Comparison of ENCODE assay signal across 20 cellular contexts in the genomic region with DNA sequence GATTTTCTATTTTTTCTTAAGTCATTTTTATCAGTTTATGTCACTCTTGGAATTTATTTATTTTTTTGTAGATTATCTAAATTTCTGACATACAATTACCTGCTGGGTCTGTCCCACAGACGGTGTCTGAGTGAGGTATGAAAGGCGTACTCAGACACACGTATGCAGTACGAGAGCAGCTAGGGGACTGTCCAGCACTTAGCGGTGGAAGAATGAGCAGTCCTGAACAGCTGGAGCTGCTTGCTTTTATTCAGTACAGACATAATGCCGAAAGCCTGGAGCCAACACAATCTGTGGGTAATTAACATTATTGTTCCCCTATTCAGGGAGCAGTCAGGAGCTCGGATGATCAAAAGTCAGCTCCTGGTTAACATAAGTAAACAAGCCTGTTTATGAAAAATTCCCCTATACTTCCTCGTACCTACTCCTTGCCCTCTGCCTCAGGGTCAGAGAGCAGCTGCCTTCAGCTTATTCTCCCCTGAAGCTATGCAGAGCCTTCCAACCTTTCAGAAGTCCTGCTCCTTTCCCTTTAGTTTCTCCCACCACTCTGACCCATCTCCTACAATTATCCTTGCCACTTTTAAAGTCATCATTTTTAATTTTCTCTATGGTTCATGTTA.
"Had no signal": no experiment of that assay in that cellular context is flagged by ENCODE, and none has a peak within 500 bp of the region (broad histone marks: within the 10 kb centered on the region; RNA-seq: fewer than 3 reads in every experiment).

No MANE protein-coding gene starts in this region.

- H3K27me3 Mint-ChIP-seq: activated naive CD8-positive, alpha-beta T cell treated with anti-CD3 and anti-CD28 coated beads, Interleukin-2, amount 50 U/mL, for 24 hours; effector memory CD8-positive, alpha-beta T cell; stimulated activated naive CD8-positive, alpha-beta T cell treated with anti-CD3 and anti-CD28 coated beads, Interleukin-15, amount 100 ng/mL, for 72 hours had no signal

- H3K9me3 ChIP-seq: ascending aorta, breast epithelium, lower lobe of right lung, ovary, sigmoid colon, testis had no signal

- ATAC-seq: activated naive CD8-positive, alpha-beta T cell treated with anti-CD3 and anti-CD28 coated beads, Interleukin-2, amount 50 U/mL, for 24 hours; effector memory CD8-positive, alpha-beta T cell; left cardiac atrium; lower lobe of right lung; stimulated activated naive CD8-positive, alpha-beta T cell treated with anti-CD3 and anti-CD28 coated beads, Interleukin-15, amount 100 ng/mL, for 72 hours had no signal

- H3K4me1 ChIP-seq: ascending aorta, breast epithelium, lower lobe of right lung, sigmoid colon, testis had no signal

- H3K27me3 ChIP-seq: ascending aorta, breast epithelium, ovary, sigmoid colon, testis had no signal

- H3K27ac Mint-ChIP-seq: activated naive CD4-positive, alpha-beta T cell treated with anti-CD3 and anti-CD28 coated beads for 36 hours; activated naive CD8-positive, alpha-beta T cell treated with anti-CD3 and anti-CD28 coated beads, Interleukin-2, amount 50 U/mL, for 24 hours; activated T-helper 2 cell treated with anti-CD3 and anti-CD28 coated beads, Interferon-gamma antibody, Interleukin-2, Interleukin-4, amounts not matched to agents 10 μg/mL and 5 μg/mL and 100 μg/mL, durations not matched to agents 14 hours and 24 hours and 36 hours; effector memory CD8-positive, alpha-beta T cell; mesothelial cell of epicardium; stimulated activated naive CD8-positive, alpha-beta T cell treated with anti-CD3 and anti-CD28 coated beads, Interleukin-15, amount 100 ng/mL, for 72 hours had no signal

- H3K36me3 ChIP-seq: ascending aorta, breast epithelium, lower lobe of right lung, ovary, sigmoid colon had no signal

- H3K27ac ChIP-seq: ascending aorta, breast epithelium, lower lobe of right lung, ovary, sigmoid colon, testis had no signal

- H3K36me3 Mint-ChIP-seq: mesothelial cell of epicardium had no signal

- H3K4me3 Mint-ChIP-seq: activated naive CD4-positive, alpha-beta T cell treated with anti-CD3 and anti-CD28 coated beads for 36 hours; activated naive CD8-positive, alpha-beta T cell treated with anti-CD3 and anti-CD28 coated beads, Interleukin-2, amount 50 U/mL, for 24 hours; effector memory CD8-positive, alpha-beta T cell; mesothelial cell of epicardium; neural crest cell; stimulated activated naive CD8-positive, alpha-beta T cell treated with anti-CD3 and anti-CD28 coated beads, Interleukin-15, amount 100 ng/mL, for 72 hours had no signal

- H3K4me1 Mint-ChIP-seq: activated naive CD8-positive, alpha-beta T cell treated with anti-CD3 and anti-CD28 coated beads, Interleukin-2, amount 50 U/mL, for 24 hours; stimulated activated naive CD8-positive, alpha-beta T cell treated with anti-CD3 and anti-CD28 coated beads, Interleukin-15, amount 100 ng/mL, for 72 hours had no signal

- DNase-seq: activated CD4-positive, alpha-beta T cell treated with anti-CD3 and anti-CD28 coated beads for 1 hour; activated CD4-positive, alpha-beta T cell treated with anti-CD3 and anti-CD28 coated beads, Interleukin-2, amount 50 U/mL, for 48 hours; activated naive CD4-positive, alpha-beta T cell treated with anti-CD3 and anti-CD28 coated beads for 36 hours; activated naive CD8-positive, alpha-beta T cell treated with anti-CD3 and anti-CD28 coated beads, Interleukin-2, amount 50 U/mL, for 24 hours; cerebellar nuclear complex; effector memory CD8-positive, alpha-beta T cell; foreskin melanocyte; left cardiac atrium; lower lobe of right lung; ovary; sigmoid colon; stimulated activated CD4-positive, alpha-beta T cell treated with anti-CD3 and anti-CD28 coated beads, Interleukin-1b, Interleukin-23, amount 100 ng/mL, for 48 hours; stimulated activated naive CD8-positive, alpha-beta T cell treated with anti-CD3 and anti-CD28 coated beads, Interleukin-15, amount 100 ng/mL, for 72 hours; T1000; testis had no signal

- H3K4me3 ChIP-seq: ascending aorta, breast epithelium, lower lobe of right lung, ovary, sigmoid colon, testis had no signal
